In genomic region chr13:91398413-91399188, GRCh38 we compare ENCODE assay signal across 8 cellular contexts. TPM values are rescaled to one million over a fixed set of nuclear protein-coding genes. Genes with fewer than 3 reads are reported as not detected.
A peak's percentile ranks its signal among the peaks of the same experiment; 100 is the strongest.
DNase-seq lines count a peak whose midpoint lies in the region; ATAC-seq and TF ChIP-seq lines count a peak whose summit lies in the region.

Gene GPC5 (plus strand): TSS chr13:91398621.

- no peak within 1 kb of the TSS for H3K27ac ChIP-seq in RWPE2 (ENCODE audit: poor library complexity, severe bottlenecking)
- no peak within 1 kb of the TSS for H3K27ac ChIP-seq in osteoblast (ENCODE audit: low read depth, low read length)
- H3K27ac ChIP-seq in testis = peak within 1 kb of the TSS in 1 of 2 donors; percentile 39

- H3K4me1 ChIP-seq in RWPE2 (ENCODE audit: insufficient read depth, poor library complexity, severe bottlenecking) (peaks cover 5% of the 10 kb centered on the region), osteoblast (ENCODE audit: insufficient read depth, low read length) (peaks cover 4% of the 10 kb centered on the region), testis (no peaks in the 10 kb centered on the region)

- ATAC-seq in GM21423 (IDR thresholded peaks at IDR 0.05; ENCODE audit: unreplicated experiment) (peak; percentile 92), RWPE2 (ENCODE audit: low read depth) (peak; percentile 96)

- WGBS in testis, 2 donors = 1 to 4% methylated on average over 11 to 56 of the region's 76 CpGs

- peak within 1 kb of the TSS; percentile 71 for H2AFZ ChIP-seq in osteoblast (ENCODE audit: low read length)

- DNase-seq in D341Med (ENCODE audit: low spot score) (peak; percentile 96), HT1080 (ENCODE audit: low read depth) (peak; percentile 47), RWPE2 (ENCODE audit: low spot score) (no peak), germinal center (ENCODE audit: low spot score) (peak; percentile 92), osteoblast (ENCODE audit: insufficient read length, low spot score, missing footprints) (peak; percentile 95), testis (peak; percentile 88)
- DNase-seq in activated effector memory CD4-positive, alpha-beta T cell treated with anti-CD3 and anti-CD28 coated beads, Interleukin-2, amount 50 U/mL, for 16 hours = peak; percentile 93

- H3K4me2 ChIP-seq in osteoblast (ENCODE audit: insufficient read depth, low read length) = peak within 1 kb of the TSS; percentile 76

- H3K9me3 ChIP-seq in RWPE2 (ENCODE audit: severe bottlenecking) (peaks cover 2% of the 10 kb centered on the region), osteoblast (ENCODE audit: low read depth, low read length) (no peaks in the 10 kb centered on the region), testis (no peaks in the 10 kb centered on the region)

- peak within 1 kb of the TSS; percentile 34 for H3K4me3 ChIP-seq in RWPE2 (ENCODE audit: severe bottlenecking)
- peak within 1 kb of the TSS; percentile 60 for H3K4me3 ChIP-seq in osteoblast (ENCODE audit: insufficient read depth, low read length)
- H3K4me3 ChIP-seq in testis = peak within 1 kb of the TSS; percentile 47 to 73

- intact Hi-C loops in testis (cut with DNase I; ENCODE audit: low total_unique reads) = no loop called here

- H3K36me3 ChIP-seq in RWPE2 (ENCODE audit: low read depth) (no peaks in the 10 kb centered on the region), osteoblast (ENCODE audit: insufficient read depth, low read length) (no peaks in the 10 kb centered on the region), testis (ENCODE audit: low read depth, missing control alignments) (no peaks in the 10 kb centered on the region)

- TF ChIP-seq CTCF in RWPE2 (IDR thresholded peaks at IDR 0.05; ENCODE audit: poor library complexity, severe bottlenecking) = no peak
- TF ChIP-seq CTCF in osteoblast (IDR thresholded peaks at IDR 0.05; ENCODE audit: extremely low read depth, low read depth, low read length) = no peak
- TF ChIP-seq CTCF in testis (IDR thresholded peaks at IDR 0.05) = no peak

- H3K27me3 ChIP-seq in RWPE2 (ENCODE audit: insufficient read depth, poor library complexity, severe bottlenecking) (peaks cover 75% of the 10 kb centered on the region), osteoblast (ENCODE audit: insufficient read depth, low read length) (peaks cover 19% of the 10 kb centered on the region), testis (no peaks in the 10 kb centered on the region)

- no peaks in the 10 kb centered on the region for H3K79me2 ChIP-seq in osteoblast (ENCODE audit: insufficient read depth, low read length)

- no peaks in the 10 kb centered on the region for H4K20me1 ChIP-seq in osteoblast (ENCODE audit: insufficient read depth, low read length)

- no peak for TF ChIP-seq POLR2A in testis (IDR thresholded peaks at IDR 0.05)

RNA-seq across cellular contexts. Expression of gene GPC5, which starts in this region (rescaled TPM):
- 0.07 and 0.14 TPM in 2 replicates for total RNA-seq in HT1080 (2014; rRNA removed; shearing (Covaris generic))
- 0.26 and 0.73 TPM in 2 replicates for polyA plus RNA-seq in HT1080 (2015; cell fraction: cytosol; rRNA removed)
- 0.10 and 1.7 TPM in 2 replicates for polyA plus RNA-seq in HT1080 (2015; cell fraction: nucleus; rRNA removed)
- total RNA-seq in osteoblast = 0.29 and 0.36 TPM in 2 replicates
- total RNA-seq in testis = 10 to 100 TPM; 52.1 to 81.8 TPM
- 11.5 TPM for polyA plus RNA-seq in testis (ENCODE audit: insufficient read depth, low read depth, low replicate concordance)

Comparison
In these comparisons a context has a peak if more than half of its experiments do, and no peak if none do; other contexts are left out.
1. RNA of gene GPC5 (total RNA-seq): 52.1 to 81.8 TPM in testis; 0.29 to 0.36 TPM in osteoblast and 0.07 to 0.14 TPM in HT1080; every median in the first group is over 10 times any median in the second.
2. Peak in DNase-seq, H3K4me3 ChIP-seq and H3K4me2 ChIP-seq in osteoblast; RNA of the gene not detected or under 1 TPM.
3. Peak in every context shown above with its lines, with median percentiles within 50 percentile points of each other: H3K4me3 ChIP-seq.